15 cellular contexts compared by ENCODE assay signal in genomic region chr13:84609716-84610115, GRCh38.
DNase-seq lines count a peak whose midpoint lies in the region; FAIRE-seq and TF ChIP-seq lines count a peak whose summit lies in the region.
"Had no signal": no experiment of that assay in that cellular context is flagged by ENCODE, and none has a peak within 500 bp of the region (broad histone marks: within the 10 kb centered on the region; RNA-seq: fewer than 3 reads in every experiment).

No MANE protein-coding gene starts in this region.

- 90% methylated on average over 1 of the region's 1 CpG; no CpG with 5 or more reads in 1 of the 2 experiments for WGBS in H1 (ENCODE audit: extremely low coverage in 1 of 2, insufficient coverage in 1 of 2, insufficient read length in 1 of 2, insufficient replicate concordance in 2 of 2, low coverage in 1 of 2, low lambda C conversion rate in 2 of 2, missing lambda C conversion rate in 1 of 2), 2 experiments
- WGBS in trophoblast cell (ENCODE audit: extremely low coverage, insufficient coverage, insufficient read length) = no CpG with 5 or more reads among the region's 1 CpG

- POLR2A ChIA-PET in H1 (lab: Charles Lee; ENCODE audit: partially characterized antibody) = no interaction called here

- H3K4me2 ChIP-seq in H1 (ENCODE audit: insufficient read depth in 1 of 2, low read depth in 2 of 2, low read length in 2 of 2) (no peak overlapping the region), trophoblast cell (ENCODE audit: low read length) (no peak overlapping the region)

- H3K4me1 ChIP-seq in H1 (replicated peaks in 1 of 4; ENCODE audit: control insufficient read depth in 3 of 4, insufficient read depth in 4 of 4, low read length in 3 of 4) (no peaks in the 10 kb centered on the region; a peak in 1 of 7 replicates), trophoblast cell (ENCODE audit: control insufficient read depth in 1 of 2, insufficient read depth in 2 of 2, low read length in 2 of 2) (no peaks in the 10 kb centered on the region)
- H3K4me1 ChIP-seq: upper lobe of right lung had no signal

- TF ChIP-seq RAD21 in H1 (IDR thresholded peaks at IDR 0.05 in 1 of 2, conservative IDR thresholded peaks at IDR 0.05 in 1 of 2; ENCODE audit: low read depth in 2 of 2, low read length in 2 of 2) = no peak

- no peaks in the 10 kb centered on the region for H4K20me1 ChIP-seq in H1 (replicated peaks in 1 of 2; ENCODE audit: control insufficient read depth in 1 of 2, insufficient read depth in 2 of 2, low read length in 2 of 2)

- H3K23ac ChIP-seq in H1 (ENCODE audit: insufficient read length) (no peak overlapping the region), trophoblast cell (ENCODE audit: low read length) (no peak overlapping the region)

- TF ChIP-seq POLR2A in H1 (IDR thresholded peaks at IDR 0.05; ENCODE audit: control extremely low read depth in 1 of 2, low read depth in 2 of 2, low read length in 2 of 2) = no peak

- H2BK5ac ChIP-seq in H1 (ENCODE audit: low read depth, low read length) (no peak overlapping the region), trophoblast cell (ENCODE audit: low read depth, low read length, poor library complexity) (no peak overlapping the region)

- H4K5ac ChIP-seq in H1 (ENCODE audit: insufficient read length, low read depth, low read length) = no peak overlapping the region

- no peak overlapping the region for H2AFZ ChIP-seq in H1 (ENCODE audit: low read length)
- H2AFZ ChIP-seq in trophoblast cell (ENCODE audit: insufficient read depth, low read length, poor library complexity) = no peak overlapping the region

- no peak overlapping the region for H3K14ac ChIP-seq in H1 (ENCODE audit: insufficient read length)
- no peak overlapping the region for H3K14ac ChIP-seq in trophoblast cell (ENCODE audit: low read length)

- H3K36me3 ChIP-seq in H1 (ENCODE audit: control insufficient read depth in 2 of 4, insufficient read depth in 4 of 4, low read length in 3 of 4) (no peaks in the 10 kb centered on the region), trophoblast cell (ENCODE audit: control insufficient read depth in 1 of 2, insufficient read depth in 2 of 2, low read length in 2 of 2) (no peaks in the 10 kb centered on the region)
- H3K36me3 ChIP-seq: upper lobe of right lung had no signal

- no peak overlapping the region for H4K91ac ChIP-seq in H1 (replicated peaks; ENCODE audit: insufficient read length, low read length)
- no peak overlapping the region for H4K91ac ChIP-seq in trophoblast cell (ENCODE audit: low read depth, low read length)

- H2BK120ac ChIP-seq in H1 (replicated peaks; ENCODE audit: low read depth, low read length) (no peak overlapping the region), trophoblast cell (ENCODE audit: insufficient read depth, low read length, poor library complexity) (no peak overlapping the region)

- H3K9me3 ChIP-seq in H1 (ENCODE audit: insufficient read depth in 2 of 2, low read depth in 1 of 2, low read length in 1 of 2) (no peaks in the 10 kb centered on the region), trophoblast cell (ENCODE audit: insufficient read depth, low read depth, low read length) (no peaks in the 10 kb centered on the region)
- H3K9me3 ChIP-seq: upper lobe of right lung had no signal

- H3K27me3 ChIP-seq in H1 (replicated peaks in 1 of 4; ENCODE audit: control insufficient read depth in 3 of 4, extremely low read depth in 1 of 4, insufficient read depth in 3 of 4, low read length in 3 of 4) (no peaks in the 10 kb centered on the region), trophoblast cell (ENCODE audit: insufficient read depth, low read length) (no peaks in the 10 kb centered on the region)
- H3K27me3 ChIP-seq: upper lobe of right lung had no signal

- TF ChIP-seq CTCF in H1 (IDR thresholded peaks at IDR 0.05; ENCODE audit: control extremely low read depth in 1 of 3, insufficient read depth in 1 of 3, low read depth in 1 of 3, low read length in 3 of 3) = no peak

- H3K4me3 ChIP-seq in H1 (ENCODE audit: extremely low read depth in 1 of 4, insufficient read depth in 2 of 4, low read depth in 3 of 4, low read length in 4 of 4) (no peak overlapping the region), trophoblast cell (ENCODE audit: low read depth, low read length) (no peak overlapping the region)
- H3K4me3 ChIP-seq: upper lobe of right lung had no signal

- H3K4ac ChIP-seq in H1 (replicated peaks; ENCODE audit: insufficient read length, low read depth, low read length) (no peak overlapping the region), trophoblast cell (ENCODE audit: low read depth, low read length) (no peak overlapping the region)

- CTCF ChIA-PET in H1 (lab: Charles Lee; ENCODE audit: partially characterized antibody) = no interaction called here

- H3K56ac ChIP-seq in H1 (replicated peaks; ENCODE audit: insufficient read length, low read depth, low read length) = no peak overlapping the region

- no peak for TF ChIP-seq EP300 in H1 (IDR thresholded peaks at IDR 0.05; ENCODE audit: borderline replicate concordance in 1 of 2, low read depth in 2 of 2, low read length in 2 of 2)

- FAIRE-seq in H1 (lab: Jason Lieb, UNC) = no peak
- FAIRE-seq: GM12891 had no signal

- no peak overlapping the region for H4K12ac ChIP-seq in trophoblast cell (ENCODE audit: low read depth, low read length)

- no peaks in the 10 kb centered on the region for H3K79me1 ChIP-seq in H1 (ENCODE audit: low read depth, low read length)
- no peaks in the 10 kb centered on the region for H3K79me1 ChIP-seq in trophoblast cell (ENCODE audit: low read length)

- H3K79me2 ChIP-seq in H1 (ENCODE audit: control insufficient read depth in 1 of 2, insufficient read depth in 2 of 2, low read length in 2 of 2) (no peaks in the 10 kb centered on the region), trophoblast cell (ENCODE audit: control insufficient read depth, insufficient read depth, low read length, poor library complexity) (no peaks in the 10 kb centered on the region)

- no peak overlapping the region for H4K8ac ChIP-seq in H1 (ENCODE audit: extremely low read depth, insufficient read depth, low read length)
- no peak overlapping the region for H4K8ac ChIP-seq in trophoblast cell (ENCODE audit: low read depth, low read length)

- no peak overlapping the region for H2AK5ac ChIP-seq in H1 (ENCODE audit: low read depth, low read length)
- no peak overlapping the region for H2AK5ac ChIP-seq in trophoblast cell (ENCODE audit: low read length)

- DNase-seq in EL (peak; percentile 64), NCI-H226 (peak; percentile 58), H1 (ENCODE audit: low read depth in 1 of 2, low spot score in 2 of 2) (no peak), kidney tubule cell (ENCODE audit: low spot score) (peak; percentile 91), trophoblast cell (no peak), Ammon's horn (ENCODE audit: low spot score) (no peak), HK-2 (ENCODE audit: unreplicated experiment) (no peak)
- DNase-seq: activated CD4-positive, CD25-positive, alpha-beta regulatory T cell treated with anti-CD3 and anti-CD28 coated beads, Interleukin-2, amount 50 U/mL, for 72 hours; islet precursor cell; NCI-H2029; NCI-H69; nucleus accumbens; upper lobe of right lung had no signal

- H3K18ac ChIP-seq in H1 (ENCODE audit: extremely low read depth, low read length) (no peak overlapping the region), trophoblast cell (ENCODE audit: low read length) (no peak overlapping the region)

- no peak overlapping the region for H3K9ac ChIP-seq in H1 (replicated peaks in 1 of 4; ENCODE audit: extremely low read depth in 1 of 4, low read depth in 3 of 4, low read length in 3 of 4)
- no peak overlapping the region for H3K9ac ChIP-seq in trophoblast cell (ENCODE audit: low read length)

- no peak overlapping the region for H2BK20ac ChIP-seq in H1 (ENCODE audit: low read length)

- H2BK15ac ChIP-seq in H1 (ENCODE audit: low read length) = no peak overlapping the region

- H2BK12ac ChIP-seq in H1 (ENCODE audit: low read depth, low read length) (no peak overlapping the region), trophoblast cell (ENCODE audit: low read length) (no peak overlapping the region)

- H3K23me2 ChIP-seq in H1 (ENCODE audit: low read depth, low read length) = no peaks in the 10 kb centered on the region

- H3K27ac ChIP-seq in H1 (ENCODE audit: low read depth, low read length) = no peak overlapping the region
- no peak overlapping the region for H3K27ac ChIP-seq in trophoblast cell (ENCODE audit: low read depth, low read length)
- H3K27ac ChIP-seq: C4-2B, upper lobe of right lung had no signal

TF ChIP-seq in H1, 55 proteins besides CTCF, POLR2A, EP300 and RAD21:
- no peak for TF ChIP-seq RXRA (IDR thresholded peaks at IDR 0.05; ENCODE audit: insufficient read depth, low read depth, low read length)
- peak; percentile 27; the same call in 1 of the 2 replicates for TF ChIP-seq MAFK (IDR thresholded peaks at IDR 0.05; ENCODE audit: low read depth, low read length)
TF ChIP-seq in H1: peak in this region for 1.

Comparison
In these comparisons a context has a peak if more than half of its experiments do, and no peak if none do; other contexts are left out.
1. DNase-seq: peak in EL (single experiment), NCI-H226 (single experiment) and kidney tubule cell (single experiment); none in H1 (0 of 2), trophoblast cell (0 of 2), Ammon's horn (single experiment) and HK-2 (single experiment).